In the genomic region with DNA sequence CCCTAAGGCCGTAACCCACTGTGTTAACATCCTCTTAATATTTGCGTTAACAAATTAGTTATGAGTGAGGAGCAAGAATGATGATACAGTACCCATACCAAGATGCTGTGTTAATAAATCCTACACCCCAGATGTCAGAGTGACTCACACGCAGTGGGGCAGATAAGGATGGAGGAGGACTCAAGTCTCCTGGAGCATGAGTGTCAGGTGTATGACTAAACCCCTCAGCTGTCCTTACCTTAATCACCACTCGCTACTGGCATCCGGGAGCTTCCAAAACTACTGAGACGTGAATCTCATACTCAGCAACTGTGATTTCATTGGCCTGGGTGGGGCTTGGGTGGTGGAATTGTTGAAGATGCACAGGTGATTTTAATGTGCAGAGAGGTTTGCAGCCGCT, we compare ENCODE assay signal across 17 cellular contexts.
"Had no signal": no experiment of that assay in that cellular context is flagged by ENCODE, and none has a peak within 500 bp of the region (broad histone marks: within the 10 kb centered on the region; RNA-seq: fewer than 3 reads in every experiment).

No MANE protein-coding gene starts in this region.

- H3K9me3 ChIP-seq: esophagus muscularis mucosa, lower lobe of right lung, prostate gland, tibial artery had no signal

- H3K27me3 Mint-ChIP-seq: activated CD8-positive, alpha-beta T cell treated with anti-CD3 and anti-CD28 coated beads for 36 hours had no signal

- DNase-seq: activated CD8-positive, alpha-beta memory T cell treated with anti-CD3 and anti-CD28 coated beads, Interleukin-2, amount 50 U/mL, for 48 hours; activated CD8-positive, alpha-beta T cell treated with anti-CD3 and anti-CD28 coated beads for 36 hours; aorta; hypothalamus; left cardiac atrium; lower lobe of right lung; right cardiac atrium; stimulated activated CD4-positive, alpha-beta T cell treated with anti-CD3 and anti-CD28 coated beads, Interleukin-15, amount 100 ng/mL, for 24 hours; stimulated activated CD4-positive, alpha-beta T cell treated with anti-CD3 and anti-CD28 coated beads, Interleukin-4, amount 100 ng/mL, for 1 hour; stimulated activated naive CD4-positive, alpha-beta T cell; tibial artery had no signal

- H3K9me3 Mint-ChIP-seq: activated CD8-positive, alpha-beta T cell treated with anti-CD3 and anti-CD28 coated beads for 36 hours had no signal

- H3K27ac ChIP-seq: esophagus muscularis mucosa, lower lobe of right lung, prostate gland, skin epidermis, tibial artery, VCaP had no signal

- H3K4me3 Mint-ChIP-seq: activated CD8-positive, alpha-beta T cell treated with anti-CD3 and anti-CD28 coated beads for 36 hours; neural crest cell had no signal

- ATAC-seq: activated CD8-positive, alpha-beta T cell treated with anti-CD3 and anti-CD28 coated beads for 36 hours; lower lobe of right lung; right cardiac atrium; SK-N-SH treated with all-trans-retinoic acid at 6 μM for 48 hours had no signal

- H3K27ac Mint-ChIP-seq: activated CD8-positive, alpha-beta T cell treated with anti-CD3 and anti-CD28 coated beads for 36 hours had no signal

- H3K4me3 ChIP-seq: esophagus muscularis mucosa, lower lobe of right lung, prostate gland, skin epidermis, tibial artery had no signal

- H3K36me3 ChIP-seq: prostate gland had no signal

- H3K27me3 ChIP-seq: esophagus muscularis mucosa, tibial artery had no signal

- H3K4me1 ChIP-seq: esophagus muscularis mucosa, lower lobe of right lung, prostate gland, tibial artery had no signal
